In the genomic region with DNA sequence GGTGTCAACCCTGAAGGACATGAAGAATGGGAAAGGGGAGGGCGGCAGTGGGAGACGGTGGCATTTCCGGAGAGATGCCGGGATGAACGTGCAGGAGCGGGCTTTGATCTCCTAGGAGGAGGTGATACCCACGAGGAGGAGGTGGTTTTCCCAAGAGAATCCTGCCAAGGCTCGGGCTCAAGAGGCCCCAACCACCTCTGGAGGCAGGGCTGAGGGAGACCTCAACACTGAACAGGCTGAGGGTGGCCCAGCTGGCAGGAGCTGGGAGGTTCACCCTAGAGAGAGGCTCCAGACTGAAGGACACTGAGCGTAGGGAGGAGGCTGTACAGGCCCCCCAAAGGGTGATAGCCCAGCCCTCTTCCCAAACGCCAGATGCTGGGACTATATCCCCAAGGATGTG, we compare ENCODE assay signal across 5 cellular contexts.
DNase-seq lines count a peak whose midpoint lies in the region; ATAC-seq, FAIRE-seq and TF ChIP-seq lines count a peak whose summit lies in the region.
"Not testable (repeated sequence)": the region's sequence is repeated elsewhere in the genome, so short reads cannot be mapped to it uniquely, and the experiment has no call there.

No MANE protein-coding gene starts in this region.

- intact Hi-C loops in activated CD4-positive, alpha-beta T cell treated with anti-CD3 and anti-CD28 coated beads, Interleukin-2, amount 10 ng/mL, durations not matched to agents 24 days and 14 days (cut with micrococcal nuclease); kidney (cut with DNase I); lower lobe of right lung (cut with DNase I); prostate gland (cut with DNase I): not testable (repeated sequence)

- FAIRE-seq in kidney (lab: Jason Lieb, UNC), result not testable (repeated sequence)

- peak; percentile 34 for DNase-seq in activated CD4-positive, alpha-beta T cell treated with anti-CD3 and anti-CD28 coated beads, Interleukin-2, amount 10 ng/mL, durations not matched to agents 24 days and 14 days
- DNase-seq in kidney (peak; percentile 62), lower lobe of right lung (peak; percentile 4), mucosa of gallbladder (ENCODE audit: low spot score) (peak; percentile 10), prostate gland (ENCODE audit: low spot score) (peak; percentile 2)

- not testable (repeated sequence) for H3K9me3 ChIP-seq in kidney (ENCODE audit: control insufficient read depth in 1 of 2, low read length in 2 of 2); prostate gland
- H3K9me3 ChIP-seq in lower lobe of right lung, result peaks cover 34% of the 10 kb centered on the region

- H3K4me3 ChIP-seq in kidney (ENCODE audit: low read length in 2 of 2); lower lobe of right lung; prostate gland: not testable (repeated sequence)

- H3K4me3 Mint-ChIP-seq in activated CD4-positive, alpha-beta T cell treated with anti-CD3 and anti-CD28 coated beads, Interleukin-2, amount 10 ng/mL, durations not matched to agents 24 days and 14 days, result not testable (repeated sequence)

- not testable (repeated sequence) for TF ChIP-seq POLR2A in prostate gland (IDR thresholded peaks at IDR 0.05)

- not testable (repeated sequence) for H3K27ac Mint-ChIP-seq in activated CD4-positive, alpha-beta T cell treated with anti-CD3 and anti-CD28 coated beads, Interleukin-2, amount 10 ng/mL, durations not matched to agents 24 days and 14 days

- not testable (repeated sequence) for H3K9ac ChIP-seq in kidney (ENCODE audit: low read length in 2 of 2)

- not testable (repeated sequence) for H3K4me1 Mint-ChIP-seq in activated CD4-positive, alpha-beta T cell treated with anti-CD3 and anti-CD28 coated beads, Interleukin-2, amount 10 ng/mL, durations not matched to agents 24 days and 14 days

- not testable (repeated sequence) for H3K27me3 ChIP-seq in lower lobe of right lung (ENCODE audit: low read depth); prostate gland (replicated peaks; ENCODE audit: insufficient read depth)

- 84% methylated on average over 10 of the region's 10 CpGs for WGBS in prostate gland

- H3K9me3 Mint-ChIP-seq in activated CD4-positive, alpha-beta T cell treated with anti-CD3 and anti-CD28 coated beads, Interleukin-2, amount 10 ng/mL, durations not matched to agents 24 days and 14 days, result not testable (repeated sequence)

- H3K27me3 Mint-ChIP-seq in activated CD4-positive, alpha-beta T cell treated with anti-CD3 and anti-CD28 coated beads, Interleukin-2, amount 10 ng/mL, durations not matched to agents 24 days and 14 days, result not testable (repeated sequence)

- H3K4me1 ChIP-seq in kidney (ENCODE audit: control insufficient read depth in 1 of 2, insufficient read depth in 1 of 2, low read depth in 1 of 2, low read length in 2 of 2); lower lobe of right lung; prostate gland (replicated peaks): not testable (repeated sequence)

- not testable (repeated sequence) for TF ChIP-seq CTCF in kidney (IDR thresholded peaks at IDR 0.05; ENCODE audit: borderline replicate concordance, extremely low read depth, insufficient read depth); lower lobe of right lung (IDR thresholded peaks at IDR 0.05); prostate gland (IDR thresholded peaks at IDR 0.05)

- not testable (repeated sequence) for H3K27ac ChIP-seq in kidney (ENCODE audit: low read depth in 2 of 2, low read length in 2 of 2); lower lobe of right lung; prostate gland

- H3K36me3 Mint-ChIP-seq in activated CD4-positive, alpha-beta T cell treated with anti-CD3 and anti-CD28 coated beads, Interleukin-2, amount 10 ng/mL, durations not matched to agents 24 days and 14 days (ENCODE audit: low read depth), result not testable (repeated sequence)

- ATAC-seq in lower lobe of right lung, result not testable (repeated sequence)

- not testable (repeated sequence) for H3K36me3 ChIP-seq in kidney (ENCODE audit: control insufficient read depth in 1 of 2, insufficient read depth in 2 of 2, low read length in 2 of 2); lower lobe of right lung; prostate gland

Comparison
In these comparisons a context has a peak if more than half of its experiments do, and no peak if none do; other contexts are left out.
1. DNase-seq: peak in every context shown above with its lines; median percentile 62 in kidney; 34 in activated CD4-positive, alpha-beta T cell treated with anti-CD3 and anti-CD28 coated beads, Interleukin-2, amount 10 ng/mL, durations not matched to agents 24 days and 14 days; 10 in mucosa of gallbladder; 4 in lower lobe of right lung; 2 in prostate gland.